Comparison of ENCODE assay signal across 11 cellular contexts in genomic region chr6:129747588-129748112, GRCh38. TPM values are rescaled to one million over a fixed set of nuclear protein-coding genes. Genes with fewer than 3 reads are reported as not detected.
DNase-seq lines count a peak whose midpoint lies in the region; ATAC-seq and TF ChIP-seq lines count a peak whose summit lies in the region.
"Had no signal": no experiment of that assay in that cellular context is flagged by ENCODE, and none has a peak within 500 bp of the region (broad histone marks: within the 10 kb centered on the region; RNA-seq: fewer than 3 reads in every experiment).

No MANE protein-coding gene starts in this region.

- CTCF ChIA-PET in CD4-positive, alpha-beta T cell (lab: Charles Lee) = interaction anchor here (0.7 kb wide), 1 partner anchor 633 kb away, joined by 4 read pairs; no protein-coding TSS in a partner anchor
- CTCF ChIA-PET in HEK293T (lab: Yijun Ruan, JAX) (no interaction called here), RWPE1 (lab: Yijun Ruan, JAX) (interaction anchor here (0.7 to 1.1 kb wide), 4 partner anchors 11 to 270 kb away, joined by 3 to 5 read pairs (median 4); no protein-coding TSS in a partner anchor)

- no peaks in the 10 kb centered on the region for H3K9me3 Mint-ChIP-seq in CD4-positive, alpha-beta T cell
- H3K9me3 Mint-ChIP-seq in activated T-helper 1 cell treated with anti-CD3 and anti-CD28 coated beads, Interleukin-12 subunit alpha, Interleukin-12 subunit beta, Interleukin-2, Interleukin-4 antibody, amounts not matched to agents 30 ng/mL and 10 ng/mL and 1 ng/mL, durations not matched to agents 14 hours and 24 hours and 36 hours = no peaks in the 10 kb centered on the region
- H3K9me3 Mint-ChIP-seq in naive B cell = no peaks in the 10 kb centered on the region
- no peaks in the 10 kb centered on the region for H3K9me3 Mint-ChIP-seq in T-helper 2 cell treated with Interferon-gamma antibody and Interleukin-4, amounts not matched to agents 5 μg/mL and 100 μg/mL, for 36 hours
- H3K9me3 Mint-ChIP-seq: GM23338 had no signal

- H3K36me3 Mint-ChIP-seq in CD4-positive, alpha-beta T cell (ENCODE audit: low read depth) = no peaks in the 10 kb centered on the region
- H3K36me3 Mint-ChIP-seq in activated T-helper 1 cell treated with anti-CD3 and anti-CD28 coated beads, Interleukin-12 subunit alpha, Interleukin-12 subunit beta, Interleukin-2, Interleukin-4 antibody, amounts not matched to agents 30 ng/mL and 10 ng/mL and 1 ng/mL, durations not matched to agents 14 hours and 24 hours and 36 hours (ENCODE audit: low read depth) = no peaks in the 10 kb centered on the region
- no peaks in the 10 kb centered on the region for H3K36me3 Mint-ChIP-seq in naive B cell
- H3K36me3 Mint-ChIP-seq in T-helper 2 cell treated with Interferon-gamma antibody and Interleukin-4, amounts not matched to agents 5 μg/mL and 100 μg/mL, for 36 hours (ENCODE audit: low read depth) = no peaks in the 10 kb centered on the region

- intact Hi-C loops in CD4-positive, alpha-beta T cell (cut with DNase I, micrococcal nuclease) = loop anchor here in 1 of 2 experiments (2.0 to 5.0 kb wide), 2 partner anchors 75 to 250 kb away; no protein-coding TSS in a partner anchor
- intact Hi-C loops in activated T-helper 1 cell treated with anti-CD3 and anti-CD28 coated beads, Interleukin-12 subunit alpha, Interleukin-12 subunit beta, Interleukin-2, Interleukin-4 antibody, amounts not matched to agents 30 ng/mL and 10 ng/mL and 1 ng/mL, durations not matched to agents 14 hours and 24 hours and 36 hours (cut with micrococcal nuclease) = loop anchor here (1.0 to 2.0 kb wide), 6 partner anchors 17 to 436 kb away; partner anchors contain the start of gene L3MBTL3

- TF ChIP-seq CTCF in CD4-positive, alpha-beta T cell (IDR thresholded peaks at IDR 0.05) = no peak
- TF ChIP-seq CTCF in RWPE1 (conservative IDR thresholded peaks at IDR 0.05; ENCODE audit: low read depth) = no peak

- peak overlapping the region; percentile 88 for H3K27ac Mint-ChIP-seq in CD4-positive, alpha-beta T cell
- peak overlapping the region; percentile 63 for H3K27ac Mint-ChIP-seq in activated T-helper 1 cell treated with anti-CD3 and anti-CD28 coated beads, Interleukin-12 subunit alpha, Interleukin-12 subunit beta, Interleukin-2, Interleukin-4 antibody, amounts not matched to agents 30 ng/mL and 10 ng/mL and 1 ng/mL, durations not matched to agents 14 hours and 24 hours and 36 hours
- H3K27ac Mint-ChIP-seq in naive B cell = peak overlapping the region in 3 of 6 donors; percentile 91 to 96 (median 94)
- H3K27ac Mint-ChIP-seq in T-helper 2 cell treated with Interferon-gamma antibody and Interleukin-4, amounts not matched to agents 5 μg/mL and 100 μg/mL, for 36 hours = no peak overlapping the region

- peaks cover 61% of the 10 kb centered on the region for H3K4me1 Mint-ChIP-seq in CD4-positive, alpha-beta T cell (ENCODE audit: low read depth)
- H3K4me1 Mint-ChIP-seq in activated T-helper 1 cell treated with anti-CD3 and anti-CD28 coated beads, Interleukin-12 subunit alpha, Interleukin-12 subunit beta, Interleukin-2, Interleukin-4 antibody, amounts not matched to agents 30 ng/mL and 10 ng/mL and 1 ng/mL, durations not matched to agents 14 hours and 24 hours and 36 hours (ENCODE audit: low read depth) = peaks cover 46% of the 10 kb centered on the region
- H3K4me1 Mint-ChIP-seq in naive B cell = peaks cover 38 to 51% (median 41%) of the 10 kb centered on the region in 3 donors
- peaks cover 51% of the 10 kb centered on the region for H3K4me1 Mint-ChIP-seq in T-helper 2 cell treated with Interferon-gamma antibody and Interleukin-4, amounts not matched to agents 5 μg/mL and 100 μg/mL, for 36 hours (ENCODE audit: low read depth)

- no peaks in the 10 kb centered on the region for H3K27me3 ChIP-seq in CD4-positive, alpha-beta T cell (ENCODE audit: control insufficient read depth, insufficient read depth, low read length)
- H3K27me3 ChIP-seq: right atrium auricular region had no signal

- no peak overlapping the region for H3K4me3 Mint-ChIP-seq in CD4-positive, alpha-beta T cell
- no peak overlapping the region for H3K4me3 Mint-ChIP-seq in activated T-helper 1 cell treated with anti-CD3 and anti-CD28 coated beads, Interleukin-12 subunit alpha, Interleukin-12 subunit beta, Interleukin-2, Interleukin-4 antibody, amounts not matched to agents 30 ng/mL and 10 ng/mL and 1 ng/mL, durations not matched to agents 14 hours and 24 hours and 36 hours
- peak overlapping the region in 5 of 8 donors; percentile 72 to 89 (median 83) for H3K4me3 Mint-ChIP-seq in naive B cell
- no peak overlapping the region for H3K4me3 Mint-ChIP-seq in T-helper 2 cell treated with Interferon-gamma antibody and Interleukin-4, amounts not matched to agents 5 μg/mL and 100 μg/mL, for 36 hours
- H3K4me3 Mint-ChIP-seq: GM23338 had no signal

- peak overlapping the region; percentile 61 for H3K27ac ChIP-seq in CD4-positive, alpha-beta T cell (ENCODE audit: low read depth, low read length)
- H3K27ac ChIP-seq in RWPE1 = no peak overlapping the region
- H3K27ac ChIP-seq: right atrium auricular region had no signal

- no peak for ATAC-seq in CD4-positive, alpha-beta T cell (ENCODE audit: poor library complexity)
- ATAC-seq in naive B cell (ENCODE audit: low read depth in 2 of 2) = no peak
- ATAC-seq in HG02973 (IDR thresholded peaks at IDR 0.05; ENCODE audit: unreplicated experiment) = no peak

- no peaks in the 10 kb centered on the region for H3K9me3 ChIP-seq in CD4-positive, alpha-beta T cell (ENCODE audit: control insufficient read depth, low read length)
- H3K9me3 ChIP-seq: right atrium auricular region had no signal

- H3K27me3 Mint-ChIP-seq in CD4-positive, alpha-beta T cell = no peaks in the 10 kb centered on the region
- no peaks in the 10 kb centered on the region for H3K27me3 Mint-ChIP-seq in activated T-helper 1 cell treated with anti-CD3 and anti-CD28 coated beads, Interleukin-12 subunit alpha, Interleukin-12 subunit beta, Interleukin-2, Interleukin-4 antibody, amounts not matched to agents 30 ng/mL and 10 ng/mL and 1 ng/mL, durations not matched to agents 14 hours and 24 hours and 36 hours (ENCODE audit: insufficient read depth)
- no peaks in the 10 kb centered on the region for H3K27me3 Mint-ChIP-seq in naive B cell
- no peaks in the 10 kb centered on the region for H3K27me3 Mint-ChIP-seq in T-helper 2 cell treated with Interferon-gamma antibody and Interleukin-4, amounts not matched to agents 5 μg/mL and 100 μg/mL, for 36 hours (ENCODE audit: low read depth)

- POLR2A ChIA-PET in CD4-positive, alpha-beta T cell (lab: Charles Lee) = interaction anchor here (0.7 to 2.4 kb wide), 7 partner anchors 8 to 271 kb away, joined by 3 to 24 read pairs (median 3); partner anchors contain the start of gene L3MBTL3
- POLR2A ChIA-PET in HEK293T (lab: Yijun Ruan, JAX) = interaction anchor here (0.6 kb wide), 1 partner anchor 219 kb away, joined by 3 read pairs; no protein-coding TSS in a partner anchor
- POLR2A ChIA-PET in RWPE1 (lab: Yijun Ruan, JAX; ENCODE audit: low non-redundant PET) = no interaction called here

- no peak for DNase-seq in CD4-positive, alpha-beta T cell
- no peak for DNase-seq in HEK293T (ENCODE audit: extremely low spot score)
- DNase-seq in activated T-helper 1 cell treated with anti-CD3 and anti-CD28 coated beads, Interleukin-12 subunit alpha, Interleukin-12 subunit beta, Interleukin-2, Interleukin-4 antibody, amounts not matched to agents 30 ng/mL and 10 ng/mL and 1 ng/mL, durations not matched to agents 14 hours and 24 hours and 36 hours (ENCODE audit: low spot score) = no peak
- no peak for DNase-seq in naive B cell
- no peak for DNase-seq in RWPE1 (ENCODE audit: low spot score)
- no peak for DNase-seq in T-helper 2 cell treated with Interferon-gamma antibody and Interleukin-4, amounts not matched to agents 5 μg/mL and 100 μg/mL, for 36 hours (ENCODE audit: low spot score)
- DNase-seq: KBM-7, NCI-H1694 had no signal

TF ChIP-seq in HEK293T, 16 proteins besides CTCF, POLR2A, EP300 and RAD21:
- TF ChIP-seq ELF4 (IDR thresholded peaks at IDR 0.05) (peak; percentile 45), NFRKB (IDR thresholded peaks at IDR 0.05) (no peak)

RNA-seq across cellular contexts. Expression of gene ARHGAP18, which starts 37.7 kb away (rescaled TPM):
- total RNA-seq in CD4-positive, alpha-beta T cell = 1 to 10 TPM in 1 of 2 experiments, under 1 TPM in 1; 0.71 to 1.3 TPM
- 3.8 and 5.0 TPM in 2 replicates for total RNA-seq in activated T-helper 1 cell treated with anti-CD3 and anti-CD28 coated beads, Interleukin-12 subunit alpha, Interleukin-12 subunit beta, Interleukin-2, Interleukin-4 antibody, amounts not matched to agents 30 ng/mL and 10 ng/mL and 1 ng/mL, durations not matched to agents 14 hours and 24 hours and 36 hours
- 1 to 10 TPM in 5 of 6 donors, under 1 TPM in 1; 0.84 to 4.0 (median 3.0) TPM for polyA plus RNA-seq in naive B cell (ENCODE audit: low read depth in 6 of 6)

Comparison
In these comparisons a context has a peak if more than half of its experiments do, and no peak if none do; other contexts are left out.
1. H3K4me3 Mint-ChIP-seq: peak in naive B cell (5 of 8); none in CD4-positive, alpha-beta T cell (single experiment), activated T-helper 1 cell treated with anti-CD3 and anti-CD28 coated beads, Interleukin-12 subunit alpha, Interleukin-12 subunit beta, Interleukin-2, Interleukin-4 antibody, amounts not matched to agents 30 ng/mL and 10 ng/mL and 1 ng/mL, durations not matched to agents 14 hours and 24 hours and 36 hours (single experiment) and T-helper 2 cell treated with Interferon-gamma antibody and Interleukin-4, amounts not matched to agents 5 μg/mL and 100 μg/mL, for 36 hours (single experiment).